In the genomic region with DNA sequence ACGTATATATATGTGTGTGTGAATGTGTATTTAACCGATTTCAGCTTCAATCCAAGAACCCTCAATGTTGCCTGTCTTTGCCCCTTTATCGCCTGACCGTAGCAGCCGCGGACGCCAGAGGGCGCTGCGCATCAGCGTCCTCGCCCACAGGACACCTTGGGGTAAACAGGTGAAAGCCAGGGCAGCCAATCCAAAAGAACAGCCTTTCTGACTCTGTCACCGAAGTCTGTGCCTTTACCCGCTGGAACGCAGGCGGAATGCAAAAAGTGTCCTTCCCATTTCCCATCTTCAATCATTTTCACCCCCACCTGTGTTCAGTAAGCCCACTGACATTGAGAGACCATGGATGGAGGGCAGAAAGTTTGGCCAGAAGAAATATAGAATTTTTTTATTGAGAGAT, we compare ENCODE assay signal across 1 cellular context.
TF ChIP-seq lines count a peak whose summit lies in the region.

No MANE protein-coding gene starts in this region.

TF ChIP-seq in GM23338, 12 proteins besides CTCF, POLR2A, EP300 and RAD21 (continued from another document):
- TF ChIP-seq, protein P1, sequence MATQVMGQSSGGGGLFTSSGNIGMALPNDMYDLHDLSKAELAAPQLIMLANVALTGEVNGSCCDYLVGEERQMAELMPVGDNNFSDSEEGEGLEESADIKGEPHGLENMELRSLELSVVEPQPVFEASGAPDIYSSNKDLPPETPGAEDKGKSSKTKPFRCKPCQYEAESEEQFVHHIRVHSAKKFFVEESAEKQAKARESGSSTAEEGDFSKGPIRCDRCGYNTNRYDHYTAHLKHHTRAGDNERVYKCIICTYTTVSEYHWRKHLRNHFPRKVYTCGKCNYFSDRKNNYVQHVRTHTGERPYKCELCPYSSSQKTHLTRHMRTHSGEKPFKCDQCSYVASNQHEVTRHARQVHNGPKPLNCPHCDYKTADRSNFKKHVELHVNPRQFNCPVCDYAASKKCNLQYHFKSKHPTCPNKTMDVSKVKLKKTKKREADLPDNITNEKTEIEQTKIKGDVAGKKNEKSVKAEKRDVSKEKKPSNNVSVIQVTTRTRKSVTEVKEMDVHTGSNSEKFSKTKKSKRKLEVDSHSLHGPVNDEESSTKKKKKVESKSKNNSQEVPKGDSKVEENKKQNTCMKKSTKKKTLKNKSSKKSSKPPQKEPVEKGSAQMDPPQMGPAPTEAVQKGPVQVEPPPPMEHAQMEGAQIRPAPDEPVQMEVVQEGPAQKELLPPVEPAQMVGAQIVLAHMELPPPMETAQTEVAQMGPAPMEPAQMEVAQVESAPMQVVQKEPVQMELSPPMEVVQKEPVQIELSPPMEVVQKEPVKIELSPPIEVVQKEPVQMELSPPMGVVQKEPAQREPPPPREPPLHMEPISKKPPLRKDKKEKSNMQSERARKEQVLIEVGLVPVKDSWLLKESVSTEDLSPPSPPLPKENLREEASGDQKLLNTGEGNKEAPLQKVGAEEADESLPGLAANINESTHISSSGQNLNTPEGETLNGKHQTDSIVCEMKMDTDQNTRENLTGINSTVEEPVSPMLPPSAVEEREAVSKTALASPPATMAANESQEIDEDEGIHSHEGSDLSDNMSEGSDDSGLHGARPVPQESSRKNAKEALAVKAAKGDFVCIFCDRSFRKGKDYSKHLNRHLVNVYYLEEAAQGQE (IDR thresholded peaks at IDR 0.05; ENCODE audit: unreplicated experiment): no peak
